In the genomic region with DNA sequence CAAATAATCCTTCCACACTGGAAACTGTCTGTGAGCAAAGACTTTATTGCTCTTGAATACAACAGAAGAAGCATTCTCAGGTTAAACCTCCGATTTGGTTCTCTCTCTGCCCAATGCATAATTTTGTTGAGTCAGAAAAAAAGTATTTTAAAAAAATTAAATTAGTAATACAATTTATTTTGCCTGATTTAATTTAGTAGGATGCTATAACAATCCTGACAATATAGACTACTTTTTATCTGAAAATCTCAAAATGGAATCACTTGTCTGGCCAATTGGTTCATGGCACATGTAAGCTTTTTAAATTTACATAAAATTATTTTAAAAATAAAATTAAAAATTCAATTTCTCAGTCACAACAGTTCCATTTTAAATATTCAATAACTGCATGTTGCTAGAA, we compare ENCODE assay signal across 7 cellular contexts.
"Had no signal": no experiment of that assay in that cellular context is flagged by ENCODE, and none has a peak within 500 bp of the region (broad histone marks: within the 10 kb centered on the region; RNA-seq: fewer than 3 reads in every experiment).

No MANE protein-coding gene starts in this region.

- H3K4me3 ChIP-seq: GM12878 had no signal

- FAIRE-seq: GM12878, GM12891, GM12892, GM18507, GM19239 had no signal

- ATAC-seq: GM12878 had no signal

- DNase-seq: GDM1, GF-D8 had no signal
